Comparison of ENCODE assay signal across 18 cellular contexts in the genomic region with DNA sequence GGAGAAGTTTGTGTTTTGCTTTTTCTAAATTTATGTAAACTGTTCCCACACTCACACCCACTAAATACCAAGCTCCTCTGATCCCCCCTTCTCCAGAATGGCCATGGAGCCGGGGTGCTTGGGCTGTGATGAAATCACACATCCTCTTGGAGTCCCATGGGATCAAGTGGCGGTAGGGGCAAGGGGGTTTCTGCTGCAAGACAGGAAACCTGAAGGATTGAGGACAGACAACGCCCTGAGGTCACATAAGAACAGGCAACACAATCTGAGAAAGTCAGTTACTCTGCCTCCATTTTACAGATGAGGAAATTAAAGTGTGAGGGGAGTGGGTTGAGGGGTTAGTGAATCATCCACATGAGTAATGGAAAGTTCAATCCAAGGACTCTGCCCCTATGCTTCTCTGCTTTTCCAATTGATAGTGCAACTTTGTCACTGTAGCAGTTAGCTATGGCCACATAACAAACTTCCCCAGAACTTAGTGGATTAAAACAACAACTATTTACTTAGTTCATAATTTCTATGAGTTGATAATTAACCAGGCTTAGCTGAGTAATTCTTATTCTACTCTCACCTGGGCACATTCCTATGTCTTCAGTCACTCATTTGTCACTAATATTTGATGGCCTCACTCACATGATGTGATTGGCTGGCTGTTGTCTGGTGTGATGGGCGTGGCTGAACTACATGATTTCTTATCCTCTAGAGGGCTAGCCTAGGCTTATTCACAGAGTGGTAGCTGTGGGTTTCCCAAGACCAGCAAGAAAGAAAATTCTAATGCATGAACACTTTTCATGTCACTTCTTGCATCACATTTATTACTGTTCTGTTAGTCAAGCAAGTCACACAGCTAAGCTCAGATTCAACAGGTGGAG.
DNase-seq lines count a peak whose midpoint lies in the region; ATAC-seq, FAIRE-seq and TF ChIP-seq lines count a peak whose summit lies in the region.
"Had no signal": no experiment of that assay in that cellular context is flagged by ENCODE, and none has a peak within 500 bp of the region (broad histone marks: within the 10 kb centered on the region; RNA-seq: fewer than 3 reads in every experiment).

No MANE protein-coding gene starts in this region.

- POLR2A ChIA-PET in HepG2 (lab: Yijun Ruan, JAX) = no interaction called here

- no peaks in the 10 kb centered on the region for H4K20me1 ChIP-seq in HepG2 (ENCODE audit: insufficient read depth, low read length)

- no peak for TF ChIP-seq EP300 in HepG2 (IDR thresholded peaks at IDR 0.05; ENCODE audit: low read depth in 2 of 2, low read length in 2 of 2)
- no peak for TF ChIP-seq EP300 in HepG2 (CRISPR knock-in tag; IDR thresholded peaks at IDR 0.05; ENCODE audit: borderline replicate concordance)

- no TSS peak for BruUV-seq in HepG2 (replicated peaks; lab: Mats Ljungman, UMichigan)

- peak; percentile 26 for FAIRE-seq in HepG2 (lab: Jason Lieb, UNC)

- H3K4me3 Mint-ChIP-seq in endothelial cell (ENCODE audit: unreplicated experiment) = no peak overlapping the region
- H3K4me3 Mint-ChIP-seq: natural killer cell treated with Interleukin-12 subunit alpha and Interleukin-12 subunit beta and Interleukin-15 and Interleukin-18, amount 100 ng/mL, for 72 hours; stimulated activated naive CD8-positive, alpha-beta T cell treated with anti-CD3 and anti-CD28 coated beads, Interleukin-15, amount 100 ng/mL, for 72 hours had no signal

- DNase-seq in HepG2 (ENCODE audit: low spot score) (no peak), right lobe of liver (no peak), SW480 (ENCODE audit: low spot score) (peak; percentile 44), islet precursor cell (peak; percentile 25), endothelial cell (ENCODE audit: low spot score) (no peak), NCI-H2029 treated with DMSO at 0.1 percent for 48 hours (lab: John Stamatoyannopoulos, UW) (no peak)
- no peak for DNase-seq in stimulated activated naive CD4-positive, alpha-beta T cell treated with Interleukin-2 at 50 U/mL for 16 hours (lab: John Stamatoyannopoulos, UW)
- DNase-seq: activated CD4-positive, alpha-beta T cell treated with anti-CD3 and anti-CD28 coated beads for 4 hours; activated naive CD4-positive, alpha-beta T cell; cortex of kidney; EL; mesenchymal stem cell; NCI-H187; NCI-H524; SJCRH30; stimulated activated naive CD8-positive, alpha-beta T cell treated with anti-CD3 and anti-CD28 coated beads, Interleukin-15, amount 100 ng/mL, for 72 hours had no signal

- TF ChIP-seq CTCF in HepG2 (CRISPR knock-in tag; IDR thresholded peaks at IDR 0.05) = no peak
- no peak for TF ChIP-seq CTCF in right lobe of liver (IDR thresholded peaks at IDR 0.05)
- no peak for TF ChIP-seq CTCF in endothelial cell (IDR thresholded peaks at IDR 0.05; ENCODE audit: unreplicated experiment)

- H3K79me2 ChIP-seq in HepG2 (ENCODE audit: insufficient read depth, low read length) = no peaks in the 10 kb centered on the region

- no peak overlapping the region for H3K9ac ChIP-seq in HepG2 (ENCODE audit: insufficient read depth, low read depth, low read length)

- no peaks in the 10 kb centered on the region for H3K9me3 Mint-ChIP-seq in endothelial cell (ENCODE audit: unreplicated experiment)
- H3K9me3 Mint-ChIP-seq: natural killer cell treated with Interleukin-12 subunit alpha and Interleukin-12 subunit beta and Interleukin-15 and Interleukin-18, amount 100 ng/mL, for 72 hours; stimulated activated naive CD8-positive, alpha-beta T cell treated with anti-CD3 and anti-CD28 coated beads, Interleukin-15, amount 100 ng/mL, for 72 hours had no signal

- H3K27ac ChIP-seq in HepG2 (ENCODE audit: extremely low read length, insufficient read depth, low read length) (no peak overlapping the region), right lobe of liver (no peak overlapping the region)
- H3K27ac ChIP-seq: SJCRH30 had no signal

- H3K4me3 ChIP-seq in HepG2 (replicated peaks in 1 of 3; ENCODE audit: insufficient read depth in 1 of 3, low read depth in 2 of 3, low read length in 3 of 3) (no peak overlapping the region), right lobe of liver (no peak overlapping the region)
- H3K4me3 ChIP-seq: SJCRH30 had no signal

- ATAC-seq in HepG2 (no peak), right lobe of liver (no peak), GM19395 (IDR thresholded peaks at IDR 0.05; ENCODE audit: unreplicated experiment) (no peak)
- ATAC-seq: natural killer cell treated with Interleukin-12 subunit alpha and Interleukin-12 subunit beta and Interleukin-15 and Interleukin-18, amount 100 ng/mL, for 72 hours; stimulated activated naive CD8-positive, alpha-beta T cell treated with anti-CD3 and anti-CD28 coated beads, Interleukin-15, amount 100 ng/mL, for 72 hours had no signal

- H3K27ac Mint-ChIP-seq in endothelial cell (ENCODE audit: unreplicated experiment) = no peak overlapping the region
- H3K27ac Mint-ChIP-seq: natural killer cell treated with Interleukin-12 subunit alpha and Interleukin-12 subunit beta and Interleukin-15 and Interleukin-18, amount 100 ng/mL, for 72 hours had no signal

- no peaks in the 10 kb centered on the region for H3K9me3 ChIP-seq in HepG2 (ENCODE audit: low read length)
- H3K9me3 ChIP-seq in right lobe of liver = no peaks in the 10 kb centered on the region

- no peaks in the 10 kb centered on the region for H3K4me1 Mint-ChIP-seq in endothelial cell (ENCODE audit: unreplicated experiment)
- H3K4me1 Mint-ChIP-seq: stimulated activated naive CD8-positive, alpha-beta T cell treated with anti-CD3 and anti-CD28 coated beads, Interleukin-15, amount 100 ng/mL, for 72 hours had no signal

- in situ Hi-C loops in HepG2 (cut with HindIII; ENCODE audit: extremely low pct_ligation_motif_present, low pct_unique_long_range_greater_than_20kb) = no loop called here

- H3K36me3 Mint-ChIP-seq in endothelial cell (ENCODE audit: low read depth, unreplicated experiment) = no peaks in the 10 kb centered on the region
- H3K36me3 Mint-ChIP-seq: natural killer cell treated with Interleukin-12 subunit alpha and Interleukin-12 subunit beta and Interleukin-15 and Interleukin-18, amount 100 ng/mL, for 72 hours had no signal

- TF ChIP-seq POLR2A in HepG2 (IDR thresholded peaks at IDR 0.05; ENCODE audit: insufficient read depth in 1 of 2, low read depth in 2 of 2, low read length in 2 of 2) (no peak), right lobe of liver (IDR thresholded peaks at IDR 0.05) (no peak)

- peaks cover 5% of the 10 kb centered on the region for H3K27me3 Mint-ChIP-seq in endothelial cell (ENCODE audit: unreplicated experiment)
- H3K27me3 Mint-ChIP-seq: stimulated activated naive CD8-positive, alpha-beta T cell treated with anti-CD3 and anti-CD28 coated beads, Interleukin-15, amount 100 ng/mL, for 72 hours had no signal

- no peak overlapping the region for H2AFZ ChIP-seq in HepG2 (ENCODE audit: low read length)

- CTCF ChIA-PET in HepG2 (lab: Yijun Ruan, JAX; ENCODE audit: low intra/inter-chr PET ratio, low total read pairs) = no interaction called here

- intact Hi-C loops in HepG2 (cut with micrococcal nuclease; ENCODE audit: unreplicated experiment) = no loop called here
- intact Hi-C loops in right lobe of liver (cut with DNase I) = no loop called here

- no peak for TF ChIP-seq RAD21 in HepG2 (CRISPR knock-in tag; IDR thresholded peaks at IDR 0.05)

- H3K4me1 ChIP-seq in HepG2 (ENCODE audit: insufficient read depth, low read length) (no peaks in the 10 kb centered on the region), right lobe of liver (no peaks in the 10 kb centered on the region)
- H3K4me1 ChIP-seq: SJCRH30 had no signal

- WGBS in HepG2 (ENCODE audit: low lambda C conversion rate) = 3% methylated on average over 4 of the region's 4 CpGs
- WGBS in right lobe of liver (ENCODE audit: insufficient coverage, low coverage, low lambda C conversion rate, missing lambda C conversion rate) = 33% methylated on average over 4 of the region's 4 CpGs

- no peaks in the 10 kb centered on the region for H3K36me3 ChIP-seq in HepG2 (replicated peaks in 1 of 2; ENCODE audit: control insufficient read depth in 1 of 2, insufficient read depth in 2 of 2, low read length in 2 of 2)
- no peaks in the 10 kb centered on the region for H3K36me3 ChIP-seq in right lobe of liver
- H3K36me3 ChIP-seq: SJCRH30 had no signal

- H3K4me2 ChIP-seq in HepG2 (ENCODE audit: low read depth, low read length) = no peak overlapping the region

- peaks cover 3 to 17% of the 10 kb centered on the region in 2 experiments; a peak in 3 of 5 replicates for H3K27me3 ChIP-seq in HepG2 (ENCODE audit: control insufficient read depth in 1 of 2, insufficient read depth in 2 of 2, low read length in 2 of 2)
- no peaks in the 10 kb centered on the region for H3K27me3 ChIP-seq in right lobe of liver
- H3K27me3 ChIP-seq: SJCRH30 had no signal

TF ChIP-seq in HepG2, 621 proteins besides CTCF, POLR2A, EP300 and RAD21 (continues in another document):
- peak; percentile 86 for TF ChIP-seq RBAK (CRISPR knock-in tag; IDR thresholded peaks at IDR 0.05)

Comparison
In these comparisons a context has a peak if more than half of its experiments do, and no peak if none do; other contexts are left out.
1. DNase-seq: peak in SW480 (single experiment) and islet precursor cell (single experiment); none in HepG2 (single experiment), right lobe of liver (0 of 3), stimulated activated naive CD4-positive, alpha-beta T cell treated with Interleukin-2 at 50 U/mL for 16 hours (single experiment), endothelial cell (single experiment) and NCI-H2029 treated with DMSO at 0.1 percent for 48 hours (single experiment).